ENCODE assay signal across 14 cellular contexts in genomic region chr17:51200295-51200694, GRCh38.
"Had no signal": no experiment of that assay in that cellular context is flagged by ENCODE, and none has a peak within 500 bp of the region (broad histone marks: within the 10 kb centered on the region; RNA-seq: fewer than 3 reads in every experiment).

No MANE protein-coding gene starts in this region.

- H3K4me3 Mint-ChIP-seq: stimulated activated naive CD8-positive, alpha-beta T cell treated with anti-CD3 and anti-CD28 coated beads, Interleukin-15, Interleukin-2, amounts not matched to agents 100 ng/mL and 50 ng/mL, for 24 hours had no signal

- H3K27me3 Mint-ChIP-seq: stimulated activated naive CD8-positive, alpha-beta T cell treated with anti-CD3 and anti-CD28 coated beads, Interleukin-15, Interleukin-2, amounts not matched to agents 100 ng/mL and 50 ng/mL, for 24 hours had no signal

- ATAC-seq: gastrocnemius medialis, heart right ventricle, SK-N-SH treated with all-trans-retinoic acid at 6 μM for 48 hours had no signal

- DNase-seq: activated CD4-positive, CD25-positive, alpha-beta regulatory T cell treated with anti-CD3 and anti-CD28 coated beads, Interleukin-2, amount 50 U/mL, for 72 hours; activated naive CD4-positive, alpha-beta T cell; activated T-cell treated with anti-CD3 and anti-CD28 coated beads, Interleukin-2, amount 50 U/mL, for 1 hour; colonic mucosa; gastrocnemius medialis; heart right ventricle; kidney; left ventricle myocardium inferior; mesenchymal stem cell; stimulated activated CD4-positive, alpha-beta T cell treated with anti-CD3 and anti-CD28 coated beads, Interleukin-4, amount 100 ng/mL, for 1 hour; stimulated activated CD8-positive, alpha-beta memory T cell treated with anti-CD3 and anti-CD28 coated beads, Interleukin-4, amount 100 ng/mL, for 48 hours; T-helper 9 cell had no signal

- H3K9me3 Mint-ChIP-seq: stimulated activated naive CD8-positive, alpha-beta T cell treated with anti-CD3 and anti-CD28 coated beads, Interleukin-15, Interleukin-2, amounts not matched to agents 100 ng/mL and 50 ng/mL, for 24 hours had no signal
